In genomic region chr1:222654849-222655248, GRCh38 we compare ENCODE assay signal across 9 cellular contexts. TPM values are rescaled to one million over a fixed set of nuclear protein-coding genes. Genes with fewer than 3 reads are reported as not detected.
A peak's percentile ranks its signal among the peaks of the same experiment; 100 is the strongest.
DNase-seq lines count a peak whose midpoint lies in the region; ATAC-seq and TF ChIP-seq lines count a peak whose summit lies in the region.
"Had no signal": no experiment of that assay in that cellular context is flagged by ENCODE, and none has a peak within 500 bp of the region (broad histone marks: within the 10 kb centered on the region; RNA-seq: fewer than 3 reads in every experiment).

No MANE protein-coding gene starts in this region.

- WGBS in hepatocyte (ENCODE audit: low lambda C conversion rate, missing lambda C conversion rate): 92% methylated on average over 5 of the region's 5 CpGs

- BruUV-seq in MCF 10A (replicated peaks; lab: Mats Ljungman, UMichigan): no TSS peak

- peak; percentile 94 for ATAC-seq in HG03342 (IDR thresholded peaks at IDR 0.05; ENCODE audit: unreplicated experiment)
- ATAC-seq: A549 had no signal

- no peak overlapping the region for H3K4me3 ChIP-seq in breast epithelium
- no peak overlapping the region for H3K4me3 ChIP-seq in hepatocyte
- H3K4me3 ChIP-seq: A549 had no signal

- H3K79me2 ChIP-seq in hepatocyte: no peaks in the 10 kb centered on the region

- no peak for TF ChIP-seq POLR2A in breast epithelium (IDR thresholded peaks at IDR 0.05)

- CTCF ChIA-PET in MCF 10A (lab: Yijun Ruan, JAX): interaction anchor here (0.6 to 1.9 kb wide), 3 partner anchors 10 to 192 kb away, joined by 3 to 6 read pairs (median 6); no protein-coding TSS in a partner anchor

- H3K9me3 ChIP-seq in breast epithelium (no peaks in the 10 kb centered on the region), hepatocyte (ENCODE audit: low read depth) (no peaks in the 10 kb centered on the region)
- H3K9me3 ChIP-seq: A549 had no signal

- H3K9me2 ChIP-seq in hepatocyte (replicated peaks; ENCODE audit: insufficient read depth): no peaks in the 10 kb centered on the region

- peaks cover 100% of the 10 kb centered on the region for H3K36me3 Mint-ChIP-seq in MCF 10A (ENCODE audit: insufficient read depth, unreplicated experiment)

- no peaks in the 10 kb centered on the region for H3K27me3 ChIP-seq in breast epithelium
- H3K27me3 ChIP-seq in hepatocyte: no peaks in the 10 kb centered on the region

- TF ChIP-seq CTCF in MCF 10A (IDR thresholded peaks at IDR 0.05; ENCODE audit: unreplicated experiment) (no peak), breast epithelium (IDR thresholded peaks at IDR 0.05) (no peak), hepatocyte (IDR thresholded peaks at IDR 0.05; ENCODE audit: poor library complexity) (no peak)

- no peaks in the 10 kb centered on the region for H3K9me3 Mint-ChIP-seq in MCF 10A (ENCODE audit: unreplicated experiment)

- H3K4me2 ChIP-seq in hepatocyte: no peak overlapping the region
- H3K4me2 ChIP-seq: A549 had no signal

- no peaks in the 10 kb centered on the region for H3K4me1 Mint-ChIP-seq in MCF 10A (ENCODE audit: insufficient read depth, unreplicated experiment)

- no peak overlapping the region for H3K4me3 Mint-ChIP-seq in MCF 10A (ENCODE audit: unreplicated experiment)

- POLR2A ChIA-PET in MCF 10A (lab: Yijun Ruan, JAX): interaction anchor here (0.8 to 3.5 kb wide), 2 partner anchors 10 to 26 kb away, joined by 3 to 19 read pairs; no protein-coding TSS in a partner anchor

- intact Hi-C loops in MCF 10A (cut with micrococcal nuclease): no loop called here
- intact Hi-C loops in breast epithelium (cut with DNase I; ENCODE audit: low total_unique reads): loop anchor here (10.0 kb wide), 1 partner anchor 570 kb away; no protein-coding TSS in a partner anchor

- H3K36me3 ChIP-seq in breast epithelium: peaks cover 20% of the 10 kb centered on the region
- peaks cover 6% of the 10 kb centered on the region for H3K36me3 ChIP-seq in hepatocyte (replicated peaks; ENCODE audit: insufficient read depth, low read depth)

- no peaks in the 10 kb centered on the region for H3K4me1 ChIP-seq in breast epithelium
- no peaks in the 10 kb centered on the region for H3K4me1 ChIP-seq in hepatocyte (ENCODE audit: insufficient read depth)
- H3K4me1 ChIP-seq: A549 had no signal

- H4K20me1 ChIP-seq in hepatocyte (ENCODE audit: insufficient read depth, poor library complexity, severe bottlenecking): no peaks in the 10 kb centered on the region

- H3K27ac Mint-ChIP-seq in MCF 10A (ENCODE audit: low read depth, unreplicated experiment): peak overlapping the region; percentile 1

- H3K27me3 Mint-ChIP-seq in MCF 10A (ENCODE audit: insufficient read depth, unreplicated experiment): no peaks in the 10 kb centered on the region

- H2AFZ ChIP-seq in hepatocyte: no peak overlapping the region

- H3K27ac ChIP-seq in breast epithelium (no peak overlapping the region), hepatocyte (no peak overlapping the region)
- H3K27ac ChIP-seq: A549 had no signal

- DNase-seq in MCF 10A (ENCODE audit: unreplicated experiment) (no peak), breast epithelium (ENCODE audit: low spot score in 2 of 2) (no peak), hepatocyte (ENCODE audit: low spot score) (no peak), SHP77 treated with DMSO at 0.1 percent for 48 hours (lab: John Stamatoyannopoulos, UW) (no peak)
- peak; percentile 47 for DNase-seq in activated CD4-positive, CD25-positive, alpha-beta regulatory T cell treated with anti-CD3 and anti-CD28 coated beads, Interleukin-2, amount 50 U/mL, for 16 hours (ENCODE audit: low read depth, low spot score)
- DNase-seq in effector CD4-positive, alpha-beta T cell: peak; percentile 68
- DNase-seq in stimulated activated CD4-positive, alpha-beta T cell treated with anti-CD3 and anti-CD28 coated beads, Interleukin-4, amount 100 ng/mL, for 24 hours: peak; percentile 72

RNA-seq across cellular contexts. Expression of gene MIA3, which starts 37.0 kb away (rescaled TPM):
- 166 and 203 TPM in 2 replicates for total RNA-seq in MCF 10A (2022)
- 100 to 1,000 TPM in 1 of 3 donors, 10 to 100 TPM in 2; 54.4 to 101 (median 55.7) TPM for total RNA-seq in breast epithelium
- total RNA-seq in hepatocyte: 34.8 and 36.1 TPM in 2 replicates
- 31.9 and 36.2 TPM in 2 replicates for polyA plus RNA-seq in hepatocyte

RNA-seq across cellular contexts. Expression of gene AIDA, which starts 57.4 kb away (rescaled TPM):
- total RNA-seq in MCF 10A (2022) (129 and 133 TPM in 2 replicates), breast epithelium (10 to 100 TPM; 52.2 to 88.0 (median 58.3) TPM), hepatocyte (32.7 and 34.4 TPM in 2 replicates)
- polyA plus RNA-seq in hepatocyte: 19.1 and 25.7 TPM in 2 replicates

RNA-seq across cellular contexts. Expression of gene BROX, which starts 57.5 kb away (rescaled TPM):
- 115 and 152 TPM in 2 replicates for total RNA-seq in MCF 10A (2022)
- 10 to 100 TPM; 38.3 to 85.2 (median 45.6) TPM for total RNA-seq in breast epithelium
- 53.8 and 66.7 TPM in 2 replicates for total RNA-seq in hepatocyte
- polyA plus RNA-seq in hepatocyte: 19.4 and 19.6 TPM in 2 replicates

Comparison
In these comparisons a context has a peak if more than half of its experiments do, and no peak if none do; other contexts are left out.
1. DNase-seq: peak in activated CD4-positive, CD25-positive, alpha-beta regulatory T cell treated with anti-CD3 and anti-CD28 coated beads, Interleukin-2, amount 50 U/mL, for 16 hours (single experiment), effector CD4-positive, alpha-beta T cell (single experiment) and stimulated activated CD4-positive, alpha-beta T cell treated with anti-CD3 and anti-CD28 coated beads, Interleukin-4, amount 100 ng/mL, for 24 hours (single experiment); none in MCF 10A (single experiment), breast epithelium (0 of 2), hepatocyte (single experiment) and SHP77 treated with DMSO at 0.1 percent for 48 hours (single experiment).